8 cellular contexts compared by ENCODE assay signal in the genomic region with DNA sequence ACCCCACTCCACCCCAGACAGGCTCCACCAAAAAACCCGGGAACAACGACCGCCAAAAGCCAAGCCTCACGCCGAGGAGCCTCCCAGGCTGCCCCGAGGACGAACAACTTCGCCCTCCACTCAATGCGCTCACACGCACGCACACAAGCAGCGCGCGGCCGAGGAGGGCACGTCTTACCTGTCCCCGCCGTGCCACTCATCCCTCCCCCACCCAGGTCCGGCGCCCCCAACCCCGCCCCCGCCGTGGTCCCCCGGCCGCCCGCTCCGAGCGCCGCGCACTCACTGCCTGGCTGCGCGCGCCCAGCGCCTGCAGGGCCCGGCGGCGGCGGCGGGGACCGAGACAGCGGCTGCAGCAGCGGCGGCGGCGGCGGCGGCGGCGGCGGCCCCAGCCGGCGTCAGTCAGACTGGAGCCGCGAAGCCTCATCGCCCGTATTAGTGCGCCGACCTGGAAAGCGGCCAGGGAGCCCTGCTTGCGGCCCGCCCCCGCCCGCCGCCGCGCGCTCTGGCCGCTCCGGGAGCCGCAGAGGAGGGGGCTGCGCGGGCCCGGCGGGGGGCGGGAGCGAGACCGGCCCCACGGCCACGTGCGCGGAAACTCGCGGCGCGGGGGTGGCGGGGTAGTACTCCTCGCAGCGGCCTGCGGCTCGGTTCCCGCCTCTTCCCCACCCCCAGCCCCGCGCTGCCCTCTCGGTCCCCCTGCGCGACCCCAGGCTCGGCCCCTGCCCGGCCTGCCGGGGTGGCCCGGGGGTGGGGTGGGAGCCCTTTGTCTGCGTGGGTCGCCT. TPM values are rescaled to one million over a fixed set of nuclear protein-coding genes. Genes with fewer than 3 reads are reported as not detected.
A peak's percentile ranks its signal among the peaks of the same experiment; 100 is the strongest.
DNase-seq lines count a peak whose midpoint lies in the region; ATAC-seq and TF ChIP-seq lines count a peak whose summit lies in the region.

A gene (minus strand): TSS at position 406 of the 779 bp plus-strand sequence. CDS start 40,549 bp downstream, outside the sequence.

- DNase-seq in activated CD8-positive, alpha-beta memory T cell treated with anti-CD3 and anti-CD28 coated beads, Interleukin-2, amount 50 U/mL, for 48 hours, result peak; percentile 61
- DNase-seq in activated CD8-positive, alpha-beta memory T cell treated with anti-CD3 and anti-CD28 coated beads, Interleukin-2, amount 50 U/mL, for 4 hours, result no peak
- DNase-seq in NCI-H2196 treated with DMSO at 0.1 percent for 48 hours (lab: John Stamatoyannopoulos, UW; ENCODE audit: unreplicated experiment) (peak; percentile 32), cardiac septum (ENCODE audit: low spot score) (peak; percentile 88), osteocyte (ENCODE audit: extremely low spot score, unreplicated experiment) (peak; percentile 88)
- DNase-seq in activated naive CD8-positive, alpha-beta T cell treated with anti-CD3 and anti-CD28 coated beads, Interleukin-2, amount 50 U/mL, for 24 hours, result peak; percentile 30
- DNase-seq in stimulated activated naive CD4-positive, alpha-beta T cell (lab: John Stamatoyannopoulos, UW), result no peak

- H3K4me1 Mint-ChIP-seq in activated naive CD8-positive, alpha-beta T cell treated with anti-CD3 and anti-CD28 coated beads, Interleukin-2, amount 50 U/mL, for 24 hours, result peaks cover 4% of the 10 kb centered on the region
- H3K4me1 Mint-ChIP-seq in osteocyte (ENCODE audit: unreplicated experiment), result peaks cover 16% of the 10 kb centered on the region

- intact Hi-C loops in cardiac septum (cut with DNase I), result loop anchor here (5.0 kb wide), 1 partner anchor 58 kb away; no protein-coding TSS in a partner anchor

- no peak for TF ChIP-seq CTCF in osteocyte (IDR thresholded peaks at IDR 0.05)

- peak within 1 kb of the TSS; percentile 70 for H3K4me3 Mint-ChIP-seq in activated naive CD8-positive, alpha-beta T cell treated with anti-CD3 and anti-CD28 coated beads, Interleukin-2, amount 50 U/mL, for 24 hours
- H3K4me3 Mint-ChIP-seq in osteocyte (ENCODE audit: unreplicated experiment), result peak within 1 kb of the TSS; percentile 87

- H3K27me3 Mint-ChIP-seq in activated naive CD8-positive, alpha-beta T cell treated with anti-CD3 and anti-CD28 coated beads, Interleukin-2, amount 50 U/mL, for 24 hours, result peaks cover 65% of the 10 kb centered on the region
- H3K27me3 Mint-ChIP-seq in osteocyte (ENCODE audit: unreplicated experiment), result peaks cover 2% of the 10 kb centered on the region

- no peaks in the 10 kb centered on the region for H3K9me3 Mint-ChIP-seq in activated naive CD8-positive, alpha-beta T cell treated with anti-CD3 and anti-CD28 coated beads, Interleukin-2, amount 50 U/mL, for 24 hours
- H3K9me3 Mint-ChIP-seq in osteocyte (ENCODE audit: unreplicated experiment), result no peaks in the 10 kb centered on the region

- no peak within 1 kb of the TSS for H3K27ac Mint-ChIP-seq in activated naive CD8-positive, alpha-beta T cell treated with anti-CD3 and anti-CD28 coated beads, Interleukin-2, amount 50 U/mL, for 24 hours
- H3K27ac Mint-ChIP-seq in osteocyte (ENCODE audit: unreplicated experiment), result peak within 1 kb of the TSS; percentile 70

- no peaks in the 10 kb centered on the region for H3K36me3 Mint-ChIP-seq in activated naive CD8-positive, alpha-beta T cell treated with anti-CD3 and anti-CD28 coated beads, Interleukin-2, amount 50 U/mL, for 24 hours (ENCODE audit: low read depth)
- H3K36me3 Mint-ChIP-seq in osteocyte (ENCODE audit: unreplicated experiment), result no peaks in the 10 kb centered on the region

- peak; percentile 70 for ATAC-seq in HG02798 (IDR thresholded peaks at IDR 0.05; ENCODE audit: poor library complexity, unreplicated experiment)
- peak; percentile 72 for ATAC-seq in activated naive CD8-positive, alpha-beta T cell treated with anti-CD3 and anti-CD28 coated beads, Interleukin-2, amount 50 U/mL, for 24 hours

RNA-seq across cellular contexts. Expression of the gene that starts here (rescaled TPM):
- total RNA-seq in cardiac septum (11.5 TPM), osteocyte (3.6 and 4.6 TPM in 2 replicates)

Comparison
In these comparisons a context has a peak if more than half of its experiments do, and no peak if none do; other contexts are left out.
1. DNase-seq: peak in activated CD8-positive, alpha-beta memory T cell treated with anti-CD3 and anti-CD28 coated beads, Interleukin-2, amount 50 U/mL, for 48 hours (single experiment), NCI-H2196 treated with DMSO at 0.1 percent for 48 hours (single experiment), activated naive CD8-positive, alpha-beta T cell treated with anti-CD3 and anti-CD28 coated beads, Interleukin-2, amount 50 U/mL, for 24 hours (single experiment), cardiac septum (single experiment) and osteocyte (single experiment); none in activated CD8-positive, alpha-beta memory T cell treated with anti-CD3 and anti-CD28 coated beads, Interleukin-2, amount 50 U/mL, for 4 hours (single experiment) and stimulated activated naive CD4-positive, alpha-beta T cell (0 of 6).